Comparison of ENCODE assay signal across 8 cellular contexts in genomic region chr6:13328076-13328874, GRCh38. TPM values are rescaled to one million over a fixed set of nuclear protein-coding genes. Genes with fewer than 3 reads are reported as not detected.
DNase-seq lines count a peak whose midpoint lies in the region; ATAC-seq and TF ChIP-seq lines count a peak whose summit lies in the region.

Gene TBC1D7 (minus strand): TSS chr6:13328537. CDS start chr6:13326898, 1,639 bp downstream.

- H3K27ac ChIP-seq in uterus = peak within 1 kb of the TSS; percentile 86 to 87

- peak within 1 kb of the TSS; percentile 65 to 72 for H3K4me3 ChIP-seq in uterus

- intact Hi-C loops in left ventricle myocardium superior (cut with micrococcal nuclease) (no loop called here), uterus (cut with DNase I; ENCODE audit: low total_unique reads) (no loop called here)

- H3K9me3 ChIP-seq in T-helper 17 cell (ENCODE audit: control insufficient read depth, low read length, poor library complexity, severe bottlenecking) = no peaks in the 10 kb centered on the region
- H3K9me3 ChIP-seq in uterus = no peaks in the 10 kb centered on the region

- peak; percentile 76 to 92 for TF ChIP-seq POLR2A in uterus (IDR thresholded peaks at IDR 0.05)

- no peaks in the 10 kb centered on the region for H3K27me3 ChIP-seq in uterus

- H3K4me1 Mint-ChIP-seq in T-helper 17 cell = peaks cover 10% of the 10 kb centered on the region

- H3K4me3 Mint-ChIP-seq in T-helper 17 cell = peak within 1 kb of the TSS; percentile 89

- no peaks in the 10 kb centered on the region for H3K36me3 Mint-ChIP-seq in T-helper 17 cell (ENCODE audit: low read depth)

- peak in 2 of 4 experiments; percentile 11 to 29 for TF ChIP-seq CTCF in uterus (IDR thresholded peaks at IDR 0.05)

- H3K36me3 ChIP-seq in uterus = no peaks in the 10 kb centered on the region

- no peaks in the 10 kb centered on the region for H3K4me1 ChIP-seq in uterus

- peaks cover 2% of the 10 kb centered on the region for H3K27me3 Mint-ChIP-seq in T-helper 17 cell

- H3K27ac Mint-ChIP-seq in T-helper 17 cell = peak within 1 kb of the TSS; percentile 95

- ATAC-seq in GM18498 (IDR thresholded peaks at IDR 0.05; ENCODE audit: unreplicated experiment) (peak; percentile 88), HG02884 (IDR thresholded peaks at IDR 0.05; ENCODE audit: unreplicated experiment) (peak; percentile 86), T-helper 17 cell (peak; percentile 85), left ventricle myocardium superior (peak; percentile 92)

- DNase-seq in NCI-H1694 (lab: John Stamatoyannopoulos, UW) = peak; percentile 84
- peak; percentile 86 to 95 (median 93) for DNase-seq in T-helper 17 cell
- peak; percentile 34 to 94 (median 82) for DNase-seq in amygdala (lab: John Stamatoyannopoulos, UW)
- DNase-seq in left ventricle myocardium superior = peak; percentile 95
- peak; percentile 68 for DNase-seq in pulmonary artery endothelial cell (ENCODE audit: low read depth, low spot score)
- peak; percentile 91 to 93 for DNase-seq in uterus

RNA-seq across cellular contexts. Expression of gene TBC1D7, which starts in this region (rescaled TPM):
- 10 to 100 TPM in 1 of 2 donors, 1 to 10 TPM in 1; 9.1 to 12.4 TPM for total RNA-seq in T-helper 17 cell
- total RNA-seq in left ventricle myocardium superior = 34.0 TPM
- total RNA-seq in pulmonary artery endothelial cell = 21.1 and 21.9 TPM in 2 replicates
- 10 to 100 TPM in 2 of 4 donors, 1 to 10 TPM in 1, not detected in 1; 4.4 to 23.6 (median 12.5) TPM for total RNA-seq in uterus

Comparison
In these comparisons a context has a peak if more than half of its experiments do, and no peak if none do; other contexts are left out.
1. Peak in every context shown above with its lines: DNase-seq, ATAC-seq, H3K4me3 ChIP-seq and H3K27ac ChIP-seq.